Comparison of ENCODE assay signal across 8 cellular contexts in genomic region chr1:200802865-200803512, GRCh38.
DNase-seq lines count a peak whose midpoint lies in the region; ATAC-seq, FAIRE-seq and TF ChIP-seq lines count a peak whose summit lies in the region.

No MANE protein-coding gene starts in this region.

- no peaks in the 10 kb centered on the region for H3K27me3 ChIP-seq in liver (ENCODE audit: control insufficient read depth in 4 of 4, insufficient read depth in 4 of 4, low read length in 3 of 4)

- TF ChIP-seq RAD21 in liver (IDR thresholded peaks at IDR 0.05) = peak; percentile 94 to 97

- no peaks in the 10 kb centered on the region for H3K36me3 ChIP-seq in liver (ENCODE audit: control insufficient read depth in 4 of 4, insufficient read depth in 3 of 4, low read depth in 1 of 4, low read length in 3 of 4)

- H3K4me3 ChIP-seq in liver (ENCODE audit: low read depth in 1 of 3, low read length in 3 of 3) = no peak overlapping the region

- peak; percentile 79 for ATAC-seq in HG03432 (IDR thresholded peaks at IDR 0.05; ENCODE audit: unreplicated experiment)

- peak; percentile 89 for TF ChIP-seq CTCF in liver (IDR thresholded peaks at IDR 0.05; ENCODE audit: low read depth, low read length, missing input control)

- no peaks in the 10 kb centered on the region for H3K9me3 ChIP-seq in liver (ENCODE audit: control insufficient read depth in 4 of 4, low read length in 3 of 4)

- no peak overlapping the region for H3K27ac ChIP-seq in liver (ENCODE audit: low read depth in 1 of 2, low read length in 2 of 2)

- no peaks in the 10 kb centered on the region for H3K4me1 ChIP-seq in liver (ENCODE audit: control insufficient read depth in 4 of 4, insufficient read depth in 4 of 4, low read length in 3 of 4)

- peak; percentile 97 for FAIRE-seq in GM18507 (lab: Jason Lieb, UNC)

- H3K9ac ChIP-seq in liver (ENCODE audit: low read depth in 1 of 2, low read length in 2 of 2) = peak overlapping the region in 1 of 2 donors; percentile 39

- 42% methylated on average over 2 of the region's 2 CpGs for WGBS in liver

- peak; percentile 30 for DNase-seq in 8988T
- DNase-seq in GM18507 (ENCODE audit: extremely low spot score, insufficient read length, low read depth) = peak; percentile 49
- DNase-seq in NCI-H510A treated with DMSO at 0.1 percent for 48 hours (lab: John Stamatoyannopoulos, UW) = peak; percentile 72
- DNase-seq in activated CD4-positive, alpha-beta T cell treated with anti-CD3 and anti-CD28 coated beads for 48 hours = peak; percentile 82
- peak; percentile 78 for DNase-seq in dedifferentiated amniotic fluid mesenchymal stem cell (ENCODE audit: extremely low spot score)
- DNase-seq in stimulated activated CD4-positive, alpha-beta T cell treated with anti-CD3 and anti-CD28 coated beads, TNF-alpha, amount 100 ng/mL, for 4 hours (ENCODE audit: low read depth in 3 of 3) = peak; percentile 43 to 58 (median 54)

TF ChIP-seq in liver, 16 proteins besides CTCF, POLR2A, EP300 and RAD21:
- TF ChIP-seq GABPA (IDR thresholded peaks at IDR 0.05 in 1 of 2, conservative IDR thresholded peaks at IDR 0.05 in 1 of 2) (no peak), ZBTB33 (IDR thresholded peaks at IDR 0.05) (no peak), NR2F2 (IDR thresholded peaks at IDR 0.05) (no peak), HNF4A (conservative IDR thresholded peaks at IDR 0.05) (no peak), REST (IDR thresholded peaks at IDR 0.05) (no peak), HNF4G (IDR thresholded peaks at IDR 0.05) (no peak), FOXA1 (IDR thresholded peaks at IDR 0.05) (no peak), SP1 (IDR thresholded peaks at IDR 0.05) (no peak), EGR1 (IDR thresholded peaks at IDR 0.05; ENCODE audit: low read depth in 2 of 2) (no peak), FOXA2 (IDR thresholded peaks at IDR 0.05) (no peak)
TF ChIP-seq in liver: peak in this region for 0.

Comparison
In these comparisons a context has a peak if more than half of its experiments do, and no peak if none do; other contexts are left out.
1. DNase-seq: peak in every context shown above with its lines; median percentile 82 in activated CD4-positive, alpha-beta T cell treated with anti-CD3 and anti-CD28 coated beads for 48 hours; 78 in dedifferentiated amniotic fluid mesenchymal stem cell; 72 in NCI-H510A treated with DMSO at 0.1 percent for 48 hours; 54 in stimulated activated CD4-positive, alpha-beta T cell treated with anti-CD3 and anti-CD28 coated beads, TNF-alpha, amount 100 ng/mL, for 4 hours; 49 in GM18507; 30 in 8988T.